Comparison of ENCODE assay signal across 12 cellular contexts in the genomic region with DNA sequence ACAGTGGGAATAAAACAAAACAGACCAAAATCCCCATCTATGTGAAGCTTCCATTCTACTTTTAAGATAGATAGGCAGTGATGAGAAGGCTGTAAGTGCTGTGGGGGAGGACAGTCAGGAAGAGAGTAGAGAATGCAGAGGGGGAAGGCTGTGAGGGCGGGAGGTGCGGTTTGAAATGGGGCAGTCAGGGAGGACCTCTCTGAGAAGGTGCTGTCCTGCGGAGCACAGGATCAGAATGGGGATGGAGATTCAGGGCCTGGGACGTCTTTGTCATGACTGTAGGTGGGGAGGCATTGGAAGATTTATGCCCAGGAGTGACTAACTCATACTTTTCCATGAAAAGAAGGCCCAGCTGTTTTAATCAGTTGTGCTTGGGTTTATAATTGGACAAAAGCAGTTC. TPM values are rescaled to one million over a fixed set of nuclear protein-coding genes. Genes with fewer than 3 reads are reported as not detected.
DNase-seq lines count a peak whose midpoint lies in the region; ATAC-seq and TF ChIP-seq lines count a peak whose summit lies in the region.
"Had no signal": no experiment of that assay in that cellular context is flagged by ENCODE, and none has a peak within 500 bp of the region (broad histone marks: within the 10 kb centered on the region; RNA-seq: fewer than 3 reads in every experiment).

No MANE protein-coding gene starts in this region.

- no peak for DNase-seq in CD8-positive, alpha-beta T cell
- DNase-seq in LHCN-M2 (ENCODE audit: low read depth) (peak; percentile 70), naive B cell (no peak), NCI-H446 treated with DMSO at 0.1 percent for 48 hours (lab: John Stamatoyannopoulos, UW) (no peak), NCI-H187 (lab: John Stamatoyannopoulos, UW) (no peak), DMS53 treated with DMSO at 0.1 percent for 48 hours (lab: John Stamatoyannopoulos, UW; ENCODE audit: unreplicated experiment) (no peak)
- DNase-seq: Caco-2, Right ventricle myocardium superior had no signal

- H3K4me3 ChIP-seq in CD8-positive, alpha-beta T cell (ENCODE audit: low read depth, low read length): no peak overlapping the region
- H3K4me3 ChIP-seq: vagina had no signal

- no peaks in the 10 kb centered on the region for H3K27me3 Mint-ChIP-seq in CD8-positive, alpha-beta T cell (ENCODE audit: low read depth)
- H3K27me3 Mint-ChIP-seq in activated naive CD8-positive, alpha-beta T cell: no peaks in the 10 kb centered on the region
- no peaks in the 10 kb centered on the region for H3K27me3 Mint-ChIP-seq in naive B cell

- H3K4me3 Mint-ChIP-seq in CD8-positive, alpha-beta T cell: peak overlapping the region; percentile 37
- H3K4me3 Mint-ChIP-seq in activated naive CD8-positive, alpha-beta T cell: peak overlapping the region; percentile 74
- peak overlapping the region in 1 of 8 donors; percentile 52 for H3K4me3 Mint-ChIP-seq in naive B cell

- intact Hi-C loops in CD8-positive, alpha-beta T cell (cut with DNase I, micrococcal nuclease): loop anchor here in 1 of 2 experiments (5.0 kb wide), 2 partner anchors 34 to 41 kb away; no protein-coding TSS in a partner anchor

- H3K36me3 ChIP-seq in CD8-positive, alpha-beta T cell (ENCODE audit: insufficient read depth, low read length): no peaks in the 10 kb centered on the region

- no peak overlapping the region for H3K27ac ChIP-seq in CD8-positive, alpha-beta T cell (ENCODE audit: low read depth, low read length)
- H3K27ac ChIP-seq: vagina had no signal

- H3K36me3 Mint-ChIP-seq in CD8-positive, alpha-beta T cell: peaks cover 39% of the 10 kb centered on the region
- H3K36me3 Mint-ChIP-seq in activated naive CD8-positive, alpha-beta T cell: peaks cover 24% of the 10 kb centered on the region
- H3K36me3 Mint-ChIP-seq in naive B cell: peaks cover 20 to 26% of the 10 kb centered on the region in 2 donors

- H3K9me3 ChIP-seq in CD8-positive, alpha-beta T cell (ENCODE audit: low read length): no peaks in the 10 kb centered on the region
- H3K9me3 ChIP-seq: Caco-2, vagina had no signal

- peaks cover 78% of the 10 kb centered on the region for H3K4me1 ChIP-seq in CD8-positive, alpha-beta T cell (ENCODE audit: insufficient read depth, low read length)
- H3K4me1 ChIP-seq: Caco-2 had no signal

- CTCF ChIA-PET in CD8-positive, alpha-beta T cell (lab: Charles Lee): interaction anchor here (1.0 to 1.7 kb wide), 2 partner anchors 41 to 126 kb away, joined by 3 to 5 read pairs; no protein-coding TSS in a partner anchor

- H3K4me1 Mint-ChIP-seq in CD8-positive, alpha-beta T cell (ENCODE audit: low read depth): peaks cover 81% of the 10 kb centered on the region
- H3K4me1 Mint-ChIP-seq in activated naive CD8-positive, alpha-beta T cell (ENCODE audit: low read depth): peaks cover 94% of the 10 kb centered on the region
- peaks cover 42 to 65% (median 57%) of the 10 kb centered on the region in 3 donors for H3K4me1 Mint-ChIP-seq in naive B cell

- H3K9me3 Mint-ChIP-seq in CD8-positive, alpha-beta T cell: no peaks in the 10 kb centered on the region
- no peaks in the 10 kb centered on the region for H3K9me3 Mint-ChIP-seq in activated naive CD8-positive, alpha-beta T cell (ENCODE audit: low read depth)
- no peaks in the 10 kb centered on the region for H3K9me3 Mint-ChIP-seq in naive B cell

- no peak for ATAC-seq in CD8-positive, alpha-beta T cell
- no peak for ATAC-seq in naive B cell (ENCODE audit: low read depth in 2 of 2)
- ATAC-seq in HG02610 (IDR thresholded peaks at IDR 0.05; ENCODE audit: unreplicated experiment): no peak

- no peaks in the 10 kb centered on the region for H3K27me3 ChIP-seq in CD8-positive, alpha-beta T cell (ENCODE audit: insufficient read depth, low read length)
- H3K27me3 ChIP-seq: vagina had no signal

- POLR2A ChIA-PET in CD8-positive, alpha-beta T cell (lab: Charles Lee): interaction anchor here (0.7 kb wide), 1 partner anchor 11 kb away, joined by 3 read pairs; no protein-coding TSS in a partner anchor

- peak overlapping the region; percentile 72 for H3K27ac Mint-ChIP-seq in CD8-positive, alpha-beta T cell
- peak overlapping the region; percentile 98 for H3K27ac Mint-ChIP-seq in activated naive CD8-positive, alpha-beta T cell
- H3K27ac Mint-ChIP-seq in naive B cell: peak overlapping the region in 5 of 6 donors; percentile 3 to 86 (median 17)

- no peak for TF ChIP-seq CTCF in CD8-positive, alpha-beta T cell (IDR thresholded peaks at IDR 0.05)

RNA-seq across cellular contexts. Expression of gene GPR183, which starts 3.9 kb away (rescaled TPM):
- 10 to 100 TPM; 80.2 to 85.5 TPM for total RNA-seq in CD8-positive, alpha-beta T cell
- total RNA-seq in LHCN-M2 (2014; rRNA removed): 0.11 TPM in 1 of 2 replicates, not detected in the other
- 0.07 TPM for polyA plus RNA-seq in LHCN-M2 (2012)
- 100 to 1,000 TPM in 5 of 6 donors, 10 to 100 TPM in 1; 98.3 to 487 (median 158) TPM for polyA plus RNA-seq in naive B cell (ENCODE audit: low read depth in 6 of 6)
- total RNA-seq: Caco-2, HT1080 had no signal

RNA-seq across cellular contexts. Expression of gene GPR18, which starts 53.0 kb away (rescaled TPM):
- total RNA-seq in CD8-positive, alpha-beta T cell: 10 to 100 TPM; 31.9 to 36.2 TPM
- not detected in 2 replicates for total RNA-seq in LHCN-M2 (2014; rRNA removed)
- polyA plus RNA-seq in LHCN-M2 (2012): 0.05 TPM
- 100 to 1,000 TPM in 5 of 6 donors, 10 to 100 TPM in 1; 70.6 to 229 (median 135) TPM for polyA plus RNA-seq in naive B cell (ENCODE audit: low read depth in 6 of 6)
- total RNA-seq: Caco-2, HT1080, Right ventricle myocardium superior, vagina had no signal

Comparison
In these comparisons a context has a peak if more than half of its experiments do, and no peak if none do; other contexts are left out.
1. H3K27ac Mint-ChIP-seq: peak in every context shown above with its lines; median percentile 98 in activated naive CD8-positive, alpha-beta T cell; 72 in CD8-positive, alpha-beta T cell; 17 in naive B cell.
2. RNA of gene GPR183, which starts 3.9 kb away (total RNA-seq): 80.2 to 85.5 TPM in CD8-positive, alpha-beta T cell; 0.11 TPM in LHCN-M2; every median in the first group is over 10 times any median in the second.
3. RNA of gene GPR18, which starts 53.0 kb away (total RNA-seq): 31.9 to 36.2 TPM in CD8-positive, alpha-beta T cell; not detected in LHCN-M2; every median in the first group is over 10 times any median in the second.